Comparison of ENCODE assay signal across 19 cellular contexts in genomic region chr14:83171761-83172160, GRCh38.
"Had no signal": no experiment of that assay in that cellular context is flagged by ENCODE, and none has a peak within 500 bp of the region (broad histone marks: within the 10 kb centered on the region; RNA-seq: fewer than 3 reads in every experiment).

No MANE protein-coding gene starts in this region.

- H3K27me3 ChIP-seq: MG63 had no signal

- H3K36me3 ChIP-seq: MG63 had no signal

- H3K4me3 ChIP-seq: K562, MG63 had no signal

- H3K9me3 ChIP-seq: MG63 had no signal

- ATAC-seq: K562 had no signal

- H3K27ac ChIP-seq: HL-60, KMS-11 had no signal

- DNase-seq: Kasumi-1, MG63, NCI-H1092 treated with DMSO at 0.1 percent for 48 hours, NCI-H1436 treated with DMSO at 0.1 percent for 48 hours, NCI-H1694, NCI-H1930, NCI-H2081, NCI-H2107, NCI-H2227 treated with DMSO at 0.1 percent for 48 hours, NCI-H510A, NCI-H524 treated with DMSO at 0.1 percent for 48 hours, NCI-H69, NCI-H774, Right ventricle myocardium superior, RPMI8226, SIG-M5 had no signal
